ENCODE assay signal across 8 cellular contexts in genomic region chr7:129168219-129168991, GRCh38. TPM values are rescaled to one million over a fixed set of nuclear protein-coding genes. Genes with fewer than 3 reads are reported as not detected.
DNase-seq lines count a peak whose midpoint lies in the region; ATAC-seq and TF ChIP-seq lines count a peak whose summit lies in the region.

No MANE protein-coding gene starts in this region.

- H3F3A ChIP-seq in SU-DHL-6 (ENCODE audit: insufficient read depth): no peaks in the 10 kb centered on the region

- H3K4me3 ChIP-seq in SU-DHL-6 (ENCODE audit: insufficient read depth, low read length, poor library complexity, severe bottlenecking) (no peak overlapping the region), fibroblast of lung (replicated peaks in 1 of 4; ENCODE audit: control extremely low read depth in 1 of 4, insufficient read depth in 1 of 4, low read depth in 3 of 4, low read length in 4 of 4) (peak overlapping the region in 1 of 4 experiments; percentile 42), ovary (peak overlapping the region; percentile 33)

- 18 to 31% (median 27%) methylated on average over 19 of the region's 19 CpGs for WGBS in ovary, 3 donors

- no peak overlapping the region for H2AFZ ChIP-seq in SU-DHL-6 (ENCODE audit: low read depth, low read length, severe bottlenecking)
- no peak overlapping the region for H2AFZ ChIP-seq in fibroblast of lung (ENCODE audit: low read length)

- H3K36me3 ChIP-seq in SU-DHL-6 (ENCODE audit: low read length) (0 out of 2 replicates have a peak, but pooled peaks cover 5% of the 10 kb centered on the region), fibroblast of lung (ENCODE audit: control insufficient read depth, insufficient read depth, low read length) (no peaks in the 10 kb centered on the region), ovary (no peaks in the 10 kb centered on the region)

- no peak for TF ChIP-seq POLR2A in ovary (IDR thresholded peaks at IDR 0.05)

- no peaks in the 10 kb centered on the region for H3K9me2 ChIP-seq in SU-DHL-6 (replicated peaks; ENCODE audit: insufficient read depth, low read length)

- H3K9ac ChIP-seq in SU-DHL-6 (ENCODE audit: low read length) (no peak overlapping the region), fibroblast of lung (ENCODE audit: insufficient read depth, low read length) (no peak overlapping the region)

- H3K9me3 ChIP-seq in SU-DHL-6 (ENCODE audit: insufficient read depth, low read length) (no peaks in the 10 kb centered on the region), fibroblast of lung (ENCODE audit: control insufficient read depth, insufficient read depth, low read depth, low read length) (no peaks in the 10 kb centered on the region), ovary (no peaks in the 10 kb centered on the region)

- DNase-seq in ELF-1 (ENCODE audit: low read depth, low spot score) (peak; percentile 36), fibroblast of lung (ENCODE audit: low read depth in 2 of 2) (peak in 1 of 2 donors; percentile 16), ovary (no peak), SIG-M5 treated with dmso at 0.1 percent for 504 hours (lab: John Stamatoyannopoulos, UW; ENCODE audit: unreplicated experiment) (no peak)

- H3K4me1 ChIP-seq in fibroblast of lung (ENCODE audit: control insufficient read depth, extremely low read depth, insufficient read depth, low read length): no peaks in the 10 kb centered on the region
- H3K4me1 ChIP-seq in ovary (ENCODE audit: insufficient read depth): peaks cover 5% of the 10 kb centered on the region

- no peak overlapping the region for H3K27ac ChIP-seq in SU-DHL-6 (ENCODE audit: low read depth, low read length)
- H3K27ac ChIP-seq in fibroblast of lung (ENCODE audit: insufficient read depth, low read length): no peak overlapping the region
- no peak overlapping the region for H3K27ac ChIP-seq in ovary

- TF ChIP-seq EP300 in ovary (IDR thresholded peaks at IDR 0.05): no peak

- intact Hi-C loops in ovary (cut with DNase I): no loop called here

- no peaks in the 10 kb centered on the region for H3K79me2 ChIP-seq in SU-DHL-6 (ENCODE audit: insufficient read depth, low read length)
- H3K79me2 ChIP-seq in fibroblast of lung (ENCODE audit: control insufficient read depth, insufficient read depth, low read length): no peaks in the 10 kb centered on the region

- H3K4me2 ChIP-seq in SU-DHL-6 (ENCODE audit: low read depth, low read length, poor library complexity, severe bottlenecking) (peak overlapping the region; percentile 24), fibroblast of lung (ENCODE audit: extremely low read depth, insufficient read depth, low read length) (peak overlapping the region; percentile 13)

- H3K27me3 ChIP-seq in SU-DHL-6 (ENCODE audit: low read length) (no peaks in the 10 kb centered on the region), fibroblast of lung (ENCODE audit: control insufficient read depth, insufficient read depth, low read length) (peaks cover 15% of the 10 kb centered on the region), ovary (no peaks in the 10 kb centered on the region)

- ATAC-seq in HG03108 (IDR thresholded peaks at IDR 0.05; ENCODE audit: unreplicated experiment) (no peak), HG03432 (IDR thresholded peaks at IDR 0.05; ENCODE audit: unreplicated experiment) (no peak), GM21515 (IDR thresholded peaks at IDR 0.05; ENCODE audit: unreplicated experiment) (no peak)

- H4K20me1 ChIP-seq in SU-DHL-6 (ENCODE audit: low read depth, low read length): no peaks in the 10 kb centered on the region
- H4K20me1 ChIP-seq in fibroblast of lung (ENCODE audit: control insufficient read depth, extremely low read depth, insufficient read depth, low read length): no peaks in the 10 kb centered on the region

- TF ChIP-seq CTCF in SU-DHL-6 (IDR thresholded peaks at IDR 0.05; ENCODE audit: insufficient read depth, low read length, poor library complexity, severe bottlenecking) (no peak), fibroblast of lung (conservative IDR thresholded peaks at IDR 0.05 in 1 of 2, IDR thresholded peaks at IDR 0.05 in 1 of 2; ENCODE audit: low read depth in 1 of 2, low read length in 2 of 2) (no peak), ovary (IDR thresholded peaks at IDR 0.05) (no peak)

RNA-seq across cellular contexts. Expression of gene SMO, which starts 20.0 kb away (rescaled TPM):
- total RNA-seq in fibroblast of lung (12.6 and 23.6 TPM in 2 replicates), ovary (10 to 100 TPM; 19.6 to 47.8 (median 36.9) TPM)
- polyA plus RNA-seq in fibroblast of lung (4.5 and 6.4 TPM in 2 replicates), ovary (10 to 100 TPM; 14.3 to 28.4 TPM)
- 5.5 and 7.7 TPM in 2 replicates for polyA plus RNA-seq in fibroblast of lung (2012)
- polyA minus RNA-seq in fibroblast of lung (ENCODE audit: low replicate concordance): 28.9 and 45.9 TPM in 2 replicates

RNA-seq across cellular contexts. Expression of gene TSPAN33, which starts 23.9 kb away (rescaled TPM):
- total RNA-seq in fibroblast of lung (0.17 and 0.77 TPM in 2 replicates), ovary (1 to 10 TPM; 1.7 to 6.5 (median 5.7) TPM)
- polyA plus RNA-seq in fibroblast of lung (0.25 and 0.36 TPM in 2 replicates), ovary (1 to 10 TPM; 8.9 to 9.3 TPM)
- 0.21 and 0.33 TPM in 2 replicates for polyA plus RNA-seq in fibroblast of lung (2012)
- not detected in 2 replicates for polyA minus RNA-seq in fibroblast of lung (ENCODE audit: low replicate concordance)

RNA-seq across cellular contexts. Expression of gene AHCYL2, which starts 56.4 kb away (rescaled TPM):
- total RNA-seq in fibroblast of lung: 7.4 and 11.9 TPM in 2 replicates
- polyA plus RNA-seq in fibroblast of lung: 8.7 and 10.4 TPM in 2 replicates
- polyA plus RNA-seq in fibroblast of lung (2012): 5.0 and 5.2 TPM in 2 replicates
- 1.1 and 7.2 TPM in 2 replicates for polyA minus RNA-seq in fibroblast of lung (ENCODE audit: low replicate concordance)
- 10 to 100 TPM; 12.6 to 25.8 (median 17.2) TPM for total RNA-seq in ovary
- 10 to 100 TPM in 1 of 2 donors, 1 to 10 TPM in 1; 8.7 to 19.3 TPM for polyA plus RNA-seq in ovary
